ENCODE assay signal across 13 cellular contexts in genomic region chr5:40914835-40915234, GRCh38. TPM values are rescaled to one million over a fixed set of nuclear protein-coding genes. Genes with fewer than 3 reads are reported as not detected.
DNase-seq lines count a peak whose midpoint lies in the region; ATAC-seq and TF ChIP-seq lines count a peak whose summit lies in the region.
"Had no signal": no experiment of that assay in that cellular context is flagged by ENCODE, and none has a peak within 500 bp of the region (broad histone marks: within the 10 kb centered on the region; RNA-seq: fewer than 3 reads in every experiment).

No MANE protein-coding gene starts in this region.

- no peaks in the 10 kb centered on the region for H4K20me1 ChIP-seq in PC-9 (ENCODE audit: insufficient read depth)

- no peak overlapping the region for H4K8ac ChIP-seq in mesenchymal stem cell (ENCODE audit: low read length)

- H3F3A ChIP-seq in PC-9 (ENCODE audit: insufficient read depth, low read depth): no peaks in the 10 kb centered on the region

- H3K4me1 ChIP-seq in ACC112 (ENCODE audit: control insufficient read depth, insufficient read depth, low read length, unreplicated experiment): peaks cover 17% of the 10 kb centered on the region
- H3K4me1 ChIP-seq in PC-9 (replicated peaks; ENCODE audit: insufficient read depth): no peaks in the 10 kb centered on the region
- H3K4me1 ChIP-seq in mesenchymal stem cell (ENCODE audit: control insufficient read depth, insufficient read depth, low read depth, low read length): no peaks in the 10 kb centered on the region
- H3K4me1 ChIP-seq in prostate gland (replicated peaks): no peaks in the 10 kb centered on the region
- H3K4me1 ChIP-seq: thyroid gland had no signal

- no peaks in the 10 kb centered on the region for H3K79me2 ChIP-seq in ACC112 (ENCODE audit: control insufficient read depth, insufficient read depth, low read length, unreplicated experiment)
- no peaks in the 10 kb centered on the region for H3K79me2 ChIP-seq in PC-9 (ENCODE audit: low read depth)

- no peak for TF ChIP-seq CTCF in PC-9 (conservative IDR thresholded peaks at IDR 0.05)
- no peak for TF ChIP-seq CTCF in prostate gland (IDR thresholded peaks at IDR 0.05)

- no peak overlapping the region for H3K18ac ChIP-seq in mesenchymal stem cell (ENCODE audit: low read depth in 1 of 2, low read length in 2 of 2)

- H3K4ac ChIP-seq in mesenchymal stem cell (ENCODE audit: low read depth in 1 of 2, low read length in 2 of 2): no peak overlapping the region

- peak overlapping the region; percentile 23; the same call in 1 of the 2 replicates for H3K4me2 ChIP-seq in PC-9
- no peak overlapping the region for H3K4me2 ChIP-seq in mesenchymal stem cell (ENCODE audit: low read length, poor library complexity, severe bottlenecking)

- intact Hi-C loops in PC-9 (cut with micrococcal nuclease; ENCODE audit: unreplicated experiment): no loop called here
- intact Hi-C loops in prostate gland (cut with DNase I): no loop called here

- H3K23ac ChIP-seq in mesenchymal stem cell (ENCODE audit: low read length in 2 of 2): peak overlapping the region in 1 of 2 experiments; percentile 67

- H2BK120ac ChIP-seq in mesenchymal stem cell (ENCODE audit: low read depth, low read length): no peak overlapping the region

- CTCF ChIA-PET in PC-9 (lab: Charles Lee): no interaction called here

- POLR2A ChIA-PET in PC-9 (lab: Charles Lee; ENCODE audit: unreplicated experiment): interaction anchor here (0.6 kb wide), 1 partner anchor 80 kb away, joined by 4 read pairs; the partner anchor contains the start of gene RPL37

- H4K91ac ChIP-seq in mesenchymal stem cell (ENCODE audit: low read length): no peak overlapping the region

- no peak for ATAC-seq in GM21717 (IDR thresholded peaks at IDR 0.05; ENCODE audit: unreplicated experiment)

- H3K9me2 ChIP-seq in PC-9 (ENCODE audit: insufficient read depth): no peaks in the 10 kb centered on the region

- peak overlapping the region; percentile 71 for H3K4me3 ChIP-seq in ACC112 (ENCODE audit: low read depth, low read length)
- H3K4me3 ChIP-seq in PC-9: no peak overlapping the region
- peak overlapping the region in 1 of 2 experiments; percentile 63 for H3K4me3 ChIP-seq in mesenchymal stem cell (ENCODE audit: insufficient read depth in 1 of 2, low read depth in 1 of 2, low read length in 2 of 2)
- H3K4me3 ChIP-seq in prostate gland: no peak overlapping the region
- H3K4me3 ChIP-seq: thyroid gland had no signal

- 81% methylated on average over 5 of the region's 7 CpGs for WGBS in mesenchymal stem cell
- WGBS in prostate gland: 62% methylated on average over 7 of the region's 7 CpGs

- H3K27ac ChIP-seq in ACC112 (ENCODE audit: low read depth, low read length) (peak overlapping the region; percentile 79), PC-9 (no peak overlapping the region), mesenchymal stem cell (ENCODE audit: low read length, poor library complexity, severe bottlenecking) (no peak overlapping the region), prostate gland (no peak overlapping the region)
- H3K27ac ChIP-seq: thyroid gland had no signal

- H3K79me1 ChIP-seq in mesenchymal stem cell (replicated peaks; ENCODE audit: low read length, poor library complexity, severe bottlenecking): no peaks in the 10 kb centered on the region

- TF ChIP-seq POLR2A in prostate gland (IDR thresholded peaks at IDR 0.05): no peak

- H2BK12ac ChIP-seq in mesenchymal stem cell (ENCODE audit: low read length in 2 of 2): no peak overlapping the region

- no TSS peak for BruUV-seq in PC-9 (replicated peaks; lab: Mats Ljungman, UMichigan)

- H3K9me3 ChIP-seq in PC-9 (ENCODE audit: insufficient read depth, low read depth) (no peaks in the 10 kb centered on the region; the same call in 1 of the 2 replicates), mesenchymal stem cell (ENCODE audit: control insufficient read depth, low read length) (no peaks in the 10 kb centered on the region), prostate gland (no peaks in the 10 kb centered on the region)
- H3K9me3 ChIP-seq: thyroid gland had no signal

- no peak overlapping the region for H3K14ac ChIP-seq in mesenchymal stem cell (ENCODE audit: low read length in 2 of 2)

- peak overlapping the region; percentile 58 for H3K9ac ChIP-seq in mesenchymal stem cell (ENCODE audit: low read length)

- H2AFZ ChIP-seq in ACC112 (ENCODE audit: low read length, unreplicated experiment) (peak overlapping the region; percentile 84), PC-9 (peak overlapping the region; percentile 10; the same call in 1 of the 2 replicates), mesenchymal stem cell (ENCODE audit: low read depth, low read length) (peak overlapping the region; percentile 24)

- DNase-seq in PC-9 (peak in 1 of 2 experiments; percentile 37), fibroblast of peridontal ligament (ENCODE audit: extremely low read depth) (peak; percentile 68), mesenchymal stem cell (no peak), prostate gland (ENCODE audit: low spot score) (no peak)
- no peak for DNase-seq in activated CD8-positive, alpha-beta memory T cell treated with anti-CD3 and anti-CD28 coated beads for 24 hours
- DNase-seq in effector CD4-positive, alpha-beta T cell: no peak
- DNase-seq: ACHN; activated naive CD4-positive, alpha-beta T cell; glutamatergic neuron; NCI-H146; thyroid gland had no signal

- H2BK5ac ChIP-seq in mesenchymal stem cell (ENCODE audit: low read depth, low read length, poor library complexity, severe bottlenecking): no peak overlapping the region

- H2AK5ac ChIP-seq in mesenchymal stem cell (ENCODE audit: low read length, severe bottlenecking): no peak overlapping the region

- H3K36me3 ChIP-seq in ACC112 (ENCODE audit: insufficient read depth, low read length) (no peaks in the 10 kb centered on the region), PC-9 (ENCODE audit: low read depth) (no peaks in the 10 kb centered on the region), mesenchymal stem cell (ENCODE audit: control insufficient read depth in 1 of 2, insufficient read depth in 2 of 2, low read depth in 1 of 2, low read length in 2 of 2) (no peaks in the 10 kb centered on the region), prostate gland (no peaks in the 10 kb centered on the region)
- H3K36me3 ChIP-seq: thyroid gland had no signal

- no peaks in the 10 kb centered on the region for H3K27me3 ChIP-seq in ACC112 (ENCODE audit: insufficient read depth, low read length)
- no peaks in the 10 kb centered on the region for H3K27me3 ChIP-seq in PC-9 (ENCODE audit: insufficient read depth, low read depth)
- no peaks in the 10 kb centered on the region for H3K27me3 ChIP-seq in mesenchymal stem cell (ENCODE audit: control insufficient read depth in 1 of 2, insufficient read depth in 1 of 2, low read length in 2 of 2)
- H3K27me3 ChIP-seq in prostate gland (replicated peaks; ENCODE audit: insufficient read depth): no peaks in the 10 kb centered on the region
- H3K27me3 ChIP-seq: thyroid gland had no signal

- H2BK15ac ChIP-seq in mesenchymal stem cell (ENCODE audit: low read depth, poor library complexity, severe bottlenecking): no peak overlapping the region

RNA-seq across cellular contexts. Expression of gene C7, which starts 5.5 kb away (rescaled TPM):
- not detected in 2 replicates for total RNA-seq in PC-9 (2021)
- polyA plus RNA-seq in mesenchymal stem cell (2013, experiment 1 of 2): 0.37 TPM
- 0.95 TPM for polyA plus RNA-seq in mesenchymal stem cell (2013, experiment 2 of 2)
- 100 to 1,000 TPM in 1 of 2 donors, 10 to 100 TPM in 1; 68.2 to 147 TPM for total RNA-seq in prostate gland

Comparison
In these comparisons a context has a peak if more than half of its experiments do, and no peak if none do; other contexts are left out.
1. H2AFZ ChIP-seq: peak in every context shown above with its lines; median percentile 84 in ACC112; 24 in mesenchymal stem cell; 10 in PC-9.
2. RNA of gene C7, which starts 5.5 kb away (total RNA-seq): 68.2 to 147 TPM in prostate gland; not detected in PC-9; every median in the first group is over 10 times any median in the second.